In the genomic region with DNA sequence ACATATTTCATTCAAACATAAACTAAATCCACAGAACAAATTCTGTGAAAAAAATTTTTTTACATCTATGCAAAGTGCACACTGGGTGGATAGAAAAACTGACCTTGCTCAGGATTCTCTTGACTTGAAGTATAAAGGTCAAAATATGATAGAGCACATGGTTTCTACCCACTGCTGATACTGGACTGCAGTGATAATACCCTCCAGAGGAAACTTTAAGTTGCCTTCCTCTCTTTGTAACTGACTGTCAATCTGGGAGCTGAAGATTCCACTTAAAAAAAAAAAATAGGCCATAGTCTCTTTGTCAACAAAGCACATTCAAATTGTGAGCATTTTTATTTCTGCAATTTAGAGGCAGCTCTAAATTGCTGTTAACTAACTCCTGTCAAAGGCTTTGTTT, we compare ENCODE assay signal across 1 cellular context.
TF ChIP-seq lines count a peak whose summit lies in the region.

No MANE protein-coding gene starts in this region.

TF ChIP-seq in K562, 482 proteins besides CTCF, POLR2A, EP300 and RAD21:
- TF ChIP-seq PREB (CRISPR knock-in tag; IDR thresholded peaks at IDR 0.05) (no peak), KDM1A (IDR thresholded peaks at IDR 0.05) (0 out of 4 replicates have a peak, but pooled peaks of 1 of the 2 experiments have one; percentile 28), ZBTB8A (IDR thresholded peaks at IDR 0.05; ENCODE audit: partially characterized antibody) (no peak), NFIC (IDR thresholded peaks at IDR 0.05) (0 out of 2 replicates have a peak, but pooled peaks have one; percentile 10), CBFA2T2 (conservative IDR thresholded peaks at IDR 0.05) (peak; percentile 53), NCOR1 (IDR thresholded peaks at IDR 0.05) (0 out of 2 replicates have a peak, but pooled peaks have one; percentile 37), MYC (IDR thresholded peaks at IDR 0.05; ENCODE audit: low read depth, low read length) (0 out of 2 replicates have a peak, but pooled peaks have one; percentile 46), MYC (CRISPR knock-in tag; IDR thresholded peaks at IDR 0.05; ENCODE audit: borderline replicate concordance, low read depth) (no peak), HOXB6 (CRISPR knock-in tag; IDR thresholded peaks at IDR 0.05; ENCODE audit: borderline replicate concordance) (no peak), TEAD4 (IDR thresholded peaks at IDR 0.05; ENCODE audit: low read length) (peak; percentile 45; the same call in 1 of the 2 replicates), TEAD4 (CRISPR knock-in tag; IDR thresholded peaks at IDR 0.05; ENCODE audit: borderline replicate concordance) (no peak), FOXP1 (CRISPR knock-in tag; IDR thresholded peaks at IDR 0.05) (no peak), THRAP3 (IDR thresholded peaks at IDR 0.05; ENCODE audit: borderline replicate concordance) (no peak), L3MBTL2 (IDR thresholded peaks at IDR 0.05) (peak; percentile 27; the same call in 1 of the 2 replicates), ZNF592 (IDR thresholded peaks at IDR 0.05) (0 out of 2 replicates have a peak, but pooled peaks have one; percentile 12), ARID1B (IDR thresholded peaks at IDR 0.05) (peak; percentile 53; the same call in 1 of the 2 replicates), ZNF384 (IDR thresholded peaks at IDR 0.05; ENCODE audit: low read depth, low read length) (peak; percentile 46; the same call in 1 of the 2 replicates), CBFA2T3 (IDR thresholded peaks at IDR 0.05) (peak; percentile 80), UBTF (IDR thresholded peaks at IDR 0.05; ENCODE audit: borderline replicate concordance in 1 of 2, low read depth in 2 of 2, low read length in 2 of 2) (no peak), RAD51 (IDR thresholded peaks at IDR 0.05; ENCODE audit: borderline replicate concordance, low read depth) (no peak), MEIS2 (IDR thresholded peaks at IDR 0.05; ENCODE audit: partially characterized antibody) (peak; percentile 12), TCF3 (CRISPR knock-in tag; IDR thresholded peaks at IDR 0.05) (peak; percentile 61), CEBPG (CRISPR knock-in tag; IDR thresholded peaks at IDR 0.05) (no peak), CEBPG (tag; conservative IDR thresholded peaks at IDR 0.05 in 1 of 2, IDR thresholded peaks at IDR 0.05 in 1 of 2) (no peak), NR2F6 (CRISPR knock-in tag; IDR thresholded peaks at IDR 0.05) (no peak), PHTF2 (CRISPR knock-in tag; IDR thresholded peaks at IDR 0.05) (no peak), TAL1 (IDR thresholded peaks at IDR 0.05) (peak; percentile 37; the same call in 1 of the 2 replicates), RCOR1 (IDR thresholded peaks at IDR 0.05; ENCODE audit: borderline replicate concordance in 1 of 2, low read depth in 2 of 2, low read length in 2 of 2) (peak in 1 of 2 experiments; percentile 12; a peak in 1 of 4 replicates), HEY1 (CRISPR knock-in tag; IDR thresholded peaks at IDR 0.05; ENCODE audit: borderline replicate concordance) (no peak)
- TF ChIP-seq, protein P1, sequence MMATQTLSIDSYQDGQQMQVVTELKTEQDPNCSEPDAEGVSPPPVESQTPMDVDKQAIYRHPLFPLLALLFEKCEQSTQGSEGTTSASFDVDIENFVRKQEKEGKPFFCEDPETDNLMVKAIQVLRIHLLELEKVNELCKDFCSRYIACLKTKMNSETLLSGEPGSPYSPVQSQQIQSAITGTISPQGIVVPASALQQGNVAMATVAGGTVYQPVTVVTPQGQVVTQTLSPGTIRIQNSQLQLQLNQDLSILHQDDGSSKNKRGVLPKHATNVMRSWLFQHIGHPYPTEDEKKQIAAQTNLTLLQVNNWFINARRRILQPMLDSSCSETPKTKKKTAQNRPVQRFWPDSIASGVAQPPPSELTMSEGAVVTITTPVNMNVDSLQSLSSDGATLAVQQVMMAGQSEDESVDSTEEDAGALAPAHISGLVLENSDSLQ (IDR thresholded peaks at IDR 0.05): peak; percentile 72
